In the genomic region with DNA sequence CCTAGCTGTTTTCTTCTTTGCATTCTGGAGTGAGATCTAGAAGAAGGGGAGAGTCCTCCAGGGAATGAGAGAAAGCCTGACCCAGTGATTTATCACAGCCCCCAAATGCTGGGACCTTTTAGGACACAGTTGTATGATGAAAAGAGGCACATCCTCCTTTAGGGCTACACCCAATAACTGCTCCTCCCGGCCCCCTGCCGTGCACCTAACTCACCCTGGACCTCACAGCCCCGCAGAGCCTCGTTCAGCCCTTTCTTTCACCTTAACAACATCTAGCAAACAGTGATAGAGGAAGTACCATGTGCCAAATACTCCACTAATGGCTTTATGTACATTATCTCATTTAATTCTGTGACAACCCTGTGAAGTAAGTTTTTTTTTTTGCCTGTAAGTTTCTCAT, we compare ENCODE assay signal across 1 cellular context.
TF ChIP-seq lines count a peak whose summit lies in the region.

No MANE protein-coding gene starts in this region.

TF ChIP-seq in GM23338, 12 proteins besides CTCF, POLR2A, EP300 and RAD21 (continued from another document):
- TF ChIP-seq, protein P1, sequence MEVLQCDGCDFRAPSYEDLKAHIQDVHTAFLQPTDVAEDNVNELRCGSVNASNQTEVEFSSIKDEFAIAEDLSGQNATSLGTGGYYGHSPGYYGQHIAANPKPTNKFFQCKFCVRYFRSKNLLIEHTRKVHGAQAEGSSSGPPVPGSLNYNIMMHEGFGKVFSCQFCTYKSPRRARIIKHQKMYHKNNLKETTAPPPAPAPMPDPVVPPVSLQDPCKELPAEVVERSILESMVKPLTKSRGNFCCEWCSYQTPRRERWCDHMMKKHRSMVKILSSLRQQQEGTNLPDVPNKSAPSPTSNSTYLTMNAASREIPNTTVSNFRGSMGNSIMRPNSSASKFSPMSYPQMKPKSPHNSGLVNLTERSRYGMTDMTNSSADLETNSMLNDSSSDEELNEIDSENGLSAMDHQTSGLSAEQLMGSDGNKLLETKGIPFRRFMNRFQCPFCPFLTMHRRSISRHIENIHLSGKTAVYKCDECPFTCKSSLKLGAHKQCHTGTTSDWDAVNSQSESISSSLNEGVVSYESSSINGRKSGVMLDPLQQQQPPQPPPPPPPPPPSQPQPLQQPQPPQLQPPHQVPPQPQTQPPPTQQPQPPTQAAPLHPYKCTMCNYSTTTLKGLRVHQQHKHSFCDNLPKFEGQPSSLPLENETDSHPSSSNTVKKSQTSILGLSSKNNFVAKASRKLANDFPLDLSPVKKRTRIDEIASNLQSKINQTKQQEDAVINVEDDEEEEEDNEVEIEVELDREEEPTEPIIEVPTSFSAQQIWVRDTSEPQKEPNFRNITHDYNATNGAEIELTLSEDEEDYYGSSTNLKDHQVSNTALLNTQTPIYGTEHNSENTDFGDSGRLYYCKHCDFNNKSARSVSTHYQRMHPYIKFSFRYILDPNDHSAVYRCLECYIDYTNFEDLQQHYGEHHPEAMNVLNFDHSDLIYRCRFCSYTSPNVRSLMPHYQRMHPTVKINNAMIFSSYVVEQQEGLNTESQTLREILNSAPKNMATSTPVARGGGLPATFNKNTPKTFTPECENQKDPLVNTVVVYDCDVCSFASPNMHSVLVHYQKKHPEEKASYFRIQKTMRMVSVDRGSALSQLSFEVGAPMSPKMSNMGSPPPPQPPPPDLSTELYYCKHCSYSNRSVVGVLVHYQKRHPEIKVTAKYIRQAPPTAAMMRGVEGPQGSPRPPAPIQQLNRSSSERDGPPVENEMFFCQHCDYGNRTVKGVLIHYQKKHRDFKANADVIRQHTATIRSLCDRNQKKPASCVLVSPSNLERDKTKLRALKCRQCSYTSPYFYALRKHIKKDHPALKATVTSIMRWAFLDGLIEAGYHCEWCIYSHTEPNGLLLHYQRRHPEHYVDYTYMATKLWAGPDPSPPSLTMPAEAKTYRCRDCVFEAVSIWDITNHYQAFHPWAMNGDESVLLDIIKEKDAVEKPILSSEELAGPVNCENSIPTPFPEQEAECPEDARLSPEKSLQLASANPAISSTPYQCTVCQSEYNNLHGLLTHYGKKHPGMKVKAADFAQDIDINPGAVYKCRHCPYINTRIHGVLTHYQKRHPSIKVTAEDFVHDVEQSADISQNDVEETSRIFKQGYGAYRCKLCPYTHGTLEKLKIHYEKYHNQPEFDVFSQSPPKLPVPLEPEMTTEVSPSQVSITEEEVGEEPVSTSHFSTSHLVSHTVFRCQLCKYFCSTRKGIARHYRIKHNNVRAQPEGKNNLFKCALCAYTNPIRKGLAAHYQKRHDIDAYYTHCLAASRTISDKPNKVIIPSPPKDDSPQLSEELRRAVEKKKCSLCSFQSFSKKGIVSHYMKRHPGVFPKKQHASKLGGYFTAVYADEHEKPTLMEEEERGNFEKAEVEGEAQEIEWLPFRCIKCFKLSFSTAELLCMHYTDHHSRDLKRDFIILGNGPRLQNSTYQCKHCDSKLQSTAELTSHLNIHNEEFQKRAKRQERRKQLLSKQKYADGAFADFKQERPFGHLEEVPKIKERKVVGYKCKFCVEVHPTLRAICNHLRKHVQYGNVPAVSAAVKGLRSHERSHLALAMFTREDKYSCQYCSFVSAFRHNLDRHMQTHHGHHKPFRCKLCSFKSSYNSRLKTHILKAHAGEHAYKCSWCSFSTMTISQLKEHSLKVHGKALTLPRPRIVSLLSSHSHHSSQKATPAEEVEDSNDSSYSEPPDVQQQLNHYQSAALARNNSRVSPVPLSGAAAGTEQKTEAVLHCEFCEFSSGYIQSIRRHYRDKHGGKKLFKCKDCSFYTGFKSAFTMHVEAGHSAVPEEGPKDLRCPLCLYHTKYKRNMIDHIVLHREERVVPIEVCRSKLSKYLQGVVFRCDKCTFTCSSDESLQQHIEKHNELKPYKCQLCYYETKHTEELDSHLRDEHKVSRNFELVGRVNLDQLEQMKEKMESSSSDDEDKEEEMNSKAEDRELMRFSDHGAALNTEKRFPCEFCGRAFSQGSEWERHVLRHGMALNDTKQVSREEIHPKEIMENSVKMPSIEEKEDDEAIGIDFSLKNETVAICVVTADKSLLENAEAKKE (CRISPR knock-in tag; IDR thresholded peaks at IDR 0.05): no peak
- TF ChIP-seq EZH2 (IDR thresholded peaks at IDR 0.05; ENCODE audit: low read depth, unreplicated experiment) (no peak), ZNF114 (CRISPR knock-in tag; IDR thresholded peaks at IDR 0.05) (no peak), EZH2phosphoT487 (IDR thresholded peaks at IDR 0.05; ENCODE audit: unreplicated experiment) (no peak), POLR2AphosphoS5 (IDR thresholded peaks at IDR 0.05; ENCODE audit: low read depth) (no peak), STAT1 (IDR thresholded peaks at IDR 0.05; ENCODE audit: unreplicated experiment) (no peak)
